ENCODE assay signal across 25 cellular contexts in genomic region chr4:6368096-6368495, GRCh38.
"Had no signal": no experiment of that assay in that cellular context is flagged by ENCODE, and none has a peak within 500 bp of the region (broad histone marks: within the 10 kb centered on the region; RNA-seq: fewer than 3 reads in every experiment).

No MANE protein-coding gene starts in this region.

- DNase-seq: activated CD4-positive, alpha-beta T cell treated with anti-CD3 and anti-CD28 coated beads, Interleukin-2, amount 10 ng/mL, durations not matched to agents 24 days and 14 days; activated CD4-positive, alpha-beta T cell treated with anti-CD3 and anti-CD28 coated beads, Interleukin-2, amount 50 U/mL, for 48 hours; activated CD4-positive, CD25-positive, alpha-beta regulatory T cell treated with anti-CD3 and anti-CD28 coated beads, Interleukin-2, amount 50 U/mL, for 72 hours; activated CD8-positive, alpha-beta memory T cell treated with anti-CD3 and anti-CD28 coated beads for 24 hours; activated effector memory CD4-positive, alpha-beta T cell treated with anti-CD3 and anti-CD28 coated beads, Interleukin-2, amount 50 U/mL, for 16 hours; activated naive CD4-positive, alpha-beta T cell treated with Interleukin-2 at 50 U/mL for 16 hours; activated T-cell treated with anti-CD3 and anti-CD28 coated beads, Interleukin-2, amount 50 U/mL, for 4 hours; amygdala; brain microvascular endothelial cell; cerebellar nuclear complex; IMR-90; Kasumi-1; KBM-7; NCI-H1930; NCI-H510A treated with DMSO at 0.1 percent for 48 hours; OCI-M1; Right ventricle myocardium superior; RPMI8226; SJCRH30; SK-N-SH had no signal

- H3K4me1 ChIP-seq: SJCRH30 had no signal

- H3K36me3 ChIP-seq: brain microvascular endothelial cell, cardiac muscle cell, SJCRH30 had no signal

- H3K4me3 Mint-ChIP-seq: activated CD4-positive, alpha-beta T cell treated with anti-CD3 and anti-CD28 coated beads, Interleukin-2, amount 10 ng/mL, durations not matched to agents 24 days and 14 days; activated T-cell treated with anti-CD3 and anti-CD28 coated beads, Interleukin-2, amount 50 U/mL, for 4 hours; WTC11 had no signal

- H3K9ac ChIP-seq: SK-N-SH had no signal

- H3K4me1 Mint-ChIP-seq: activated CD4-positive, alpha-beta T cell treated with anti-CD3 and anti-CD28 coated beads, Interleukin-2, amount 10 ng/mL, durations not matched to agents 24 days and 14 days had no signal

- H3K27ac ChIP-seq: brain microvascular endothelial cell, cardiac muscle cell, SJCRH30 had no signal

- H3K27me3 Mint-ChIP-seq: activated CD4-positive, alpha-beta T cell treated with anti-CD3 and anti-CD28 coated beads, Interleukin-2, amount 10 ng/mL, durations not matched to agents 24 days and 14 days had no signal

- H3K27me3 ChIP-seq: brain microvascular endothelial cell, cardiac muscle cell had no signal

- H3K27ac Mint-ChIP-seq: activated CD4-positive, alpha-beta T cell treated with anti-CD3 and anti-CD28 coated beads, Interleukin-2, amount 10 ng/mL, durations not matched to agents 24 days and 14 days; activated naive CD4-positive, alpha-beta T cell treated with anti-CD3 and anti-CD28 coated beads, Interleukin-2, amount 50 U/mL, for 72 hours; WTC11 had no signal

- H3K36me3 Mint-ChIP-seq: activated naive CD4-positive, alpha-beta T cell treated with anti-CD3 and anti-CD28 coated beads, Interleukin-2, amount 50 U/mL, for 72 hours; WTC11 had no signal

- FAIRE-seq: astrocyte had no signal

- H3K9me3 Mint-ChIP-seq: activated CD4-positive, alpha-beta T cell treated with anti-CD3 and anti-CD28 coated beads, Interleukin-2, amount 10 ng/mL, durations not matched to agents 24 days and 14 days; activated naive CD4-positive, alpha-beta T cell treated with anti-CD3 and anti-CD28 coated beads, Interleukin-2, amount 50 U/mL, for 72 hours; activated T-cell treated with anti-CD3 and anti-CD28 coated beads, Interleukin-2, amount 50 U/mL, for 4 hours; WTC11 had no signal

- H3K9me3 ChIP-seq: SJCRH30, SK-N-SH had no signal

- ATAC-seq: activated naive CD4-positive, alpha-beta T cell treated with anti-CD3 and anti-CD28 coated beads, Interleukin-2, amount 50 U/mL, for 72 hours; activated T-cell treated with anti-CD3 and anti-CD28 coated beads, Interleukin-2, amount 50 U/mL, for 4 hours; Panc1 had no signal

- H3K4me3 ChIP-seq: cardiac muscle cell, SJCRH30 had no signal

- H3K4me2 ChIP-seq: SK-N-SH had no signal
